Comparison of ENCODE assay signal across 8 cellular contexts in the genomic region with DNA sequence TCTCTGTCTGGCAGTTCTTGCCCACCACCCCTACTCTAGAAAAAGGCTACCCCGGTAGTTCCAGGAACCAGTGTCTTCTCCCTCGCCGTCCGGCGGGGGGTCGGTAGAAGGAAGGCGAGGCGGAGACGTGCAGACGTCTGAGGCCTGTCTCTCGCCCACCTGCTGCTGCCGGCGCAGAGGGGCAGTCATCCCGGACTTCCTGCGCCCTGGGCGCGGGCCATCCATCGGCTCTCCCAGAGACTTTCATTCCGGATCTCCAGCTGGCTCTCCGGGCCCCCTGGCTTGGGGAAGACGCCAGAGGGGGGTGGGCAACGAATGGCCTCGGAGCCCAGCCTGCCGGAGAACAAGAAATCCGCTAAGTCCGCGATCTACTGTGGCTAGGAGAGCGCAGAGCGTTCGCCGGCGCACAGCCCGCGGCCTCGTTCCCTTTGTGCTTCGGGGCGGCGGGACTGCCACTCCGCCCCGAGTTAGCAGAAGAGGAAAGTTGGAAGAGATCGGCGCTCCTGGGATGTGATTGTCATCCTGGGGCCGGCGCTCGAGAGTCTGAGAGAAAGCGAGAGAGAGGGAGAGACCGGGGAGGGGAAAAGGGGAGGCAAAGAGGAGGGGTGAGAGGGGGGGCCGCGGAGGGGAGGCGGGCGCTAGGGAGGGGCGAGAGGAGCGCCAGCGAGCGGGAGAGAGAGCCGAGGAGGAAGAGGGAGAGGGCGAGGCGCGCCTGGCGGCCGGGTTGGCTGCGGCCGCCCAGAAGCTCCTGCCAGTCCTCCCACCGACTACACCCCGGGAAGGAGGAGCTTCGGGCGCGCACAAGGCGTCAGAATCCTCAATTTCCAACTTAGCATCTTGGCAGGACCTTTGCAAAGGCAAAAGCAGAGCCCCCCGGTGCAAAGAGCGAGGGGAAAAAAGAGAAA. TPM values are rescaled to one million over a fixed set of nuclear protein-coding genes. Genes with fewer than 3 reads are reported as not detected.
DNase-seq lines count a peak whose midpoint lies in the region; ATAC-seq and TF ChIP-seq lines count a peak whose summit lies in the region.

TSS of gene IRX5 (plus strand) at position 832 of the 905 bp plus-strand sequence. CDS start 334 bp downstream, outside the sequence.

- H3K4me1 Mint-ChIP-seq in CD4-positive, alpha-beta T cell (ENCODE audit: low read depth): peaks cover 42% of the 10 kb centered on the region

- TF ChIP-seq CTCF in CD4-positive, alpha-beta T cell (IDR thresholded peaks at IDR 0.05): no peak
- TF ChIP-seq CTCF in HEK293 (tag by site-specific recombination; IDR thresholded peaks at IDR 0.05) (0 out of 2 replicates have a peak, but pooled peaks have one; percentile 64), WERI-Rb-1 (IDR thresholded peaks at IDR 0.05; ENCODE audit: low read depth, low read length) (no peak), epithelial cell of proximal tubule (conservative IDR thresholded peaks at IDR 0.05; ENCODE audit: low read depth, low read length) (no peak)

- POLR2A ChIA-PET in CD4-positive, alpha-beta T cell (lab: Charles Lee): no interaction called here
- POLR2A ChIA-PET in HEK293 (lab: Yijun Ruan, JAX): interaction anchor here (0.6 to 3.2 kb wide), 14 partner anchors 9 to 1226 kb away, joined by 3 to 23 read pairs (median 4); partner anchors contain the start of genes FTO, IRX3 and RPGRIP1L

- CTCF ChIA-PET in CD4-positive, alpha-beta T cell (lab: Charles Lee): no interaction called here
- CTCF ChIA-PET in HEK293 (lab: Yijun Ruan, JAX): interaction anchor here (0.6 to 0.7 kb wide), 4 partner anchors 9 to 141 kb away, joined by 3 to 5 read pairs (median 3); no protein-coding TSS in a partner anchor

- H3K36me3 Mint-ChIP-seq in CD4-positive, alpha-beta T cell (ENCODE audit: low read depth): peaks cover 7% of the 10 kb centered on the region

- H3K27ac ChIP-seq in CD4-positive, alpha-beta T cell (ENCODE audit: low read depth, low read length): no peak within 1 kb of the TSS
- H3K27ac ChIP-seq in HEK293 (ENCODE audit: extremely low read depth, low read depth, low read length) (peak within 1 kb of the TSS; percentile 96), WERI-Rb-1 (no peak within 1 kb of the TSS; the same call in 1 of the 2 replicates), substantia nigra (ENCODE audit: low read depth, low read length, poor library complexity, severe bottlenecking) (peak within 1 kb of the TSS; percentile 86)

- H3K9me3 ChIP-seq in CD4-positive, alpha-beta T cell (ENCODE audit: control insufficient read depth, low read length): peaks cover 9% of the 10 kb centered on the region
- H3K9me3 ChIP-seq in HEK293 (ENCODE audit: control insufficient read depth, insufficient read depth, low read depth, low read length): no peaks in the 10 kb centered on the region
- peaks cover 7% of the 10 kb centered on the region for H3K9me3 ChIP-seq in WERI-Rb-1 (ENCODE audit: severe bottlenecking)
- H3K9me3 ChIP-seq in mononuclear cell (ENCODE audit: low read depth, low read length): no peaks in the 10 kb centered on the region

- intact Hi-C loops in CD4-positive, alpha-beta T cell (cut with DNase I, micrococcal nuclease): loop anchor here in 1 of 2 experiments (10.0 kb wide), 2 partner anchors 1385 to 1495 kb away; partner anchors contain the start of gene RBL2

- H3K36me3 ChIP-seq in HEK293 (ENCODE audit: control insufficient read depth in 2 of 2, insufficient read depth in 1 of 2, low read length in 2 of 2): peaks cover 0 to 27% of the 10 kb centered on the region in 2 experiments; a peak in 1 of 3 replicates
- no peaks in the 10 kb centered on the region for H3K36me3 ChIP-seq in WERI-Rb-1

- H3K4me1 ChIP-seq in HEK293 (ENCODE audit: control insufficient read depth, insufficient read depth, low read length) (peaks cover 8% of the 10 kb centered on the region; the same call in 1 of the 2 replicates), mononuclear cell (ENCODE audit: insufficient read depth, low read length) (peaks cover 30% of the 10 kb centered on the region)

- no peak for TF ChIP-seq POLR2A in GM18505 (IDR thresholded peaks at IDR 0.05; ENCODE audit: borderline replicate concordance, extremely low read depth, insufficient read depth, insufficient read length)

- peaks cover 2% of the 10 kb centered on the region for H3K9me3 Mint-ChIP-seq in CD4-positive, alpha-beta T cell

- H3K27me3 Mint-ChIP-seq in CD4-positive, alpha-beta T cell: peaks cover 79% of the 10 kb centered on the region

- H3K4me3 ChIP-seq in HEK293 (ENCODE audit: low read depth, low read length) (peak within 1 kb of the TSS; percentile 69), WERI-Rb-1 (ENCODE audit: low read depth, low read length) (peak within 1 kb of the TSS; percentile 59), epithelial cell of proximal tubule (ENCODE audit: low read depth, low read length) (peak within 1 kb of the TSS; percentile 78), mononuclear cell (ENCODE audit: low read length) (peak within 1 kb of the TSS; percentile 39)

- peak within 1 kb of the TSS; percentile 92 for H3K4me3 Mint-ChIP-seq in CD4-positive, alpha-beta T cell

- no peak within 1 kb of the TSS for H3K27ac Mint-ChIP-seq in CD4-positive, alpha-beta T cell

- no peak for DNase-seq in CD4-positive, alpha-beta T cell
- DNase-seq in NCI-H226 (peak; percentile 90), WERI-Rb-1 (peak; percentile 88), epithelial cell of proximal tubule (ENCODE audit: low read depth) (peak; percentile 52), substantia nigra (lab: John Stamatoyannopoulos, UW) (peak; percentile 57 to 98 (median 89))

- ATAC-seq in CD4-positive, alpha-beta T cell (ENCODE audit: poor library complexity): no peak
- no peak for ATAC-seq in GM18505 (IDR thresholded peaks at IDR 0.05; ENCODE audit: unreplicated experiment)

- peaks cover 79% of the 10 kb centered on the region for H3K27me3 ChIP-seq in CD4-positive, alpha-beta T cell (ENCODE audit: control insufficient read depth, insufficient read depth, low read length)
- H3K27me3 ChIP-seq in WERI-Rb-1 (ENCODE audit: insufficient read depth, low read depth, severe bottlenecking) (peaks cover 23% of the 10 kb centered on the region), mononuclear cell (ENCODE audit: insufficient read depth, low read length) (peaks cover 75% of the 10 kb centered on the region)

TF ChIP-seq in HEK293, 187 proteins besides CTCF, POLR2A, EP300 and RAD21 (continues in another document):
- no peak for TF ChIP-seq ZNF514 (tag by site-specific recombination; IDR thresholded peaks at IDR 0.05)
- TF ChIP-seq, protein P1, sequence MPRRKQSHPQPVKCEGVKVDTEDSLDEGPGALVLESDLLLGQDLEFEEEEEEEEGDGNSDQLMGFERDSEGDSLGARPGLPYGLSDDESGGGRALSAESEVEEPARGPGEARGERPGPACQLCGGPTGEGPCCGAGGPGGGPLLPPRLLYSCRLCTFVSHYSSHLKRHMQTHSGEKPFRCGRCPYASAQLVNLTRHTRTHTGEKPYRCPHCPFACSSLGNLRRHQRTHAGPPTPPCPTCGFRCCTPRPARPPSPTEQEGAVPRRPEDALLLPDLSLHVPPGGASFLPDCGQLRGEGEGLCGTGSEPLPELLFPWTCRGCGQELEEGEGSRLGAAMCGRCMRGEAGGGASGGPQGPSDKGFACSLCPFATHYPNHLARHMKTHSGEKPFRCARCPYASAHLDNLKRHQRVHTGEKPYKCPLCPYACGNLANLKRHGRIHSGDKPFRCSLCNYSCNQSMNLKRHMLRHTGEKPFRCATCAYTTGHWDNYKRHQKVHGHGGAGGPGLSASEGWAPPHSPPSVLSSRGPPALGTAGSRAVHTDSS (tag by site-specific recombination; IDR thresholded peaks at IDR 0.05): peak; percentile 57
- peak; percentile 52; the same call in 1 of the 2 replicates for TF ChIP-seq ZNF610 (tag by site-specific recombination; IDR thresholded peaks at IDR 0.05; ENCODE audit: borderline replicate concordance)
- no peak for TF ChIP-seq OVOL3 (tag by site-specific recombination; IDR thresholded peaks at IDR 0.05)
- TF ChIP-seq ZNF76 (tag by site-specific recombination; IDR thresholded peaks at IDR 0.05; ENCODE audit: borderline replicate concordance, low read depth): 0 out of 2 replicates have a peak, but pooled peaks have one; percentile 37
- TF ChIP-seq MYNN (tag by site-specific recombination; IDR thresholded peaks at IDR 0.05; ENCODE audit: borderline replicate concordance): no peak
- TF ChIP-seq GLIS2 (tag by site-specific recombination; IDR thresholded peaks at IDR 0.05): peak; percentile 69
- no peak for TF ChIP-seq ZNF114 (tag by site-specific recombination; IDR thresholded peaks at IDR 0.05)
- TF ChIP-seq ZBTB20 (tag by site-specific recombination; IDR thresholded peaks at IDR 0.05): peak; percentile 35; the same call in 1 of the 2 replicates
- TF ChIP-seq ZNF366 (tag by site-specific recombination; conservative IDR thresholded peaks at IDR 0.05): peak; percentile 89
- peak; percentile 96 for TF ChIP-seq PRDM1 (tag by site-specific recombination; IDR thresholded peaks at IDR 0.05)
- peak; percentile 97 for TF ChIP-seq ZBTB8A (tag by site-specific recombination; IDR thresholded peaks at IDR 0.05)
- TF ChIP-seq WT1 (tag by site-specific recombination; IDR thresholded peaks at IDR 0.05): peak; percentile 90
- peak; percentile 93 for TF ChIP-seq SP3 (tag by site-specific recombination; IDR thresholded peaks at IDR 0.05)
- peak; percentile 86 for TF ChIP-seq ZNF341 (tag by site-specific recombination; IDR thresholded peaks at IDR 0.05; ENCODE audit: low read depth)
- TF ChIP-seq, protein P2, sequence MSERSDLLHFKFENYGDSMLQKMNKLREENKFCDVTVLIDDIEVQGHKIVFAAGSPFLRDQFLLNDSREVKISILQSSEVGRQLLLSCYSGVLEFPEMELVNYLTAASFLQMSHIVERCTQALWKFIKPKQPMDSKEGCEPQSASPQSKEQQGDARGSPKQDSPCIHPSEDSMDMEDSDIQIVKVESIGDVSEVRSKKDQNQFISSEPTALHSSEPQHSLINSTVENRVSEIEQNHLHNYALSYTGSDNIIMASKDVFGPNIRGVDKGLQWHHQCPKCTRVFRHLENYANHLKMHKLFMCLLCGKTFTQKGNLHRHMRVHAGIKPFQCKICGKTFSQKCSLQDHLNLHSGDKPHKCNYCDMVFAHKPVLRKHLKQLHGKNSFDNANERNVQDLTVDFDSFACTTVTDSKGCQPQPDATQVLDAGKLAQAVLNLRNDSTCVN (tag by site-specific recombination; optimal IDR thresholded peaks at IDR 0.05): peak; percentile 71

RNA-seq across cellular contexts. Expression of gene IRX5, which starts in this region (rescaled TPM):
- not detected for total RNA-seq in CD4-positive, alpha-beta T cell
- total RNA-seq in epithelial cell of proximal tubule: 15.3 and 17.4 TPM in 2 replicates
- total RNA-seq in mononuclear cell: 0.21 TPM

Comparison
In these comparisons a context has a peak if more than half of its experiments do, and no peak if none do; other contexts are left out.
1. RNA of gene IRX5 (total RNA-seq): 15.3 to 17.4 TPM in epithelial cell of proximal tubule; 0.21 TPM in mononuclear cell (single experiment) and not detected in CD4-positive, alpha-beta T cell; every median in the first group is over 10 times any median in the second.
2. DNase-seq: peak in NCI-H226 (single experiment), WERI-Rb-1 (single experiment), epithelial cell of proximal tubule (single experiment) and substantia nigra (49 of 49); none in CD4-positive, alpha-beta T cell (0 of 10).
3. H3K27ac ChIP-seq: peak in HEK293 (single experiment) and substantia nigra (single experiment); none in CD4-positive, alpha-beta T cell (single experiment) and WERI-Rb-1 (single experiment).
4. Peak in every context shown above with its lines, with median percentiles within 50 percentile points of each other: H3K4me3 ChIP-seq.